ENCODE assay signal across 28 cellular contexts in the genomic region with DNA sequence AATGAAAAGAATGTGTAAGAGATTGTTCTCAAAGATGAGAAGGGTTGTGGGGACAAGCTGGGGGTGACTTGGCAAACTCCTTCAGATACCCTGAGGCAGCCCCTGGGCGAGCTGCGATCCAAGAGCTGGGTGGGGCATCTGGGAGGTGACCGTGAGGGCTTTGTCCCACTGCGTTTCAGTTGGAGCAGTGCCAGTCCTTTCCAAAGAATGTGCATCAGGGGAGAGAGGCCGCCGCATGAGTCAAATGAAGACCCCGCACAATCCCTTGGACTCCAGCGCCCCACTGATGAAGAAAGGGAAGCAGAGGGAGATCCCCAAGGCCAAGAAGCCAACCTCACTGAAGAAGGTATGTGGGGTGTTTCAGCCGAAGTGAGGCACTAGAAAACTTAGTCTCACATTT.
"Had no signal": no experiment of that assay in that cellular context is flagged by ENCODE, and none has a peak within 500 bp of the region (broad histone marks: within the 10 kb centered on the region; RNA-seq: fewer than 3 reads in every experiment).

No MANE protein-coding gene starts in this region.

- ATAC-seq: natural killer cell; psoas muscle; right cardiac atrium; right lobe of liver; stimulated activated effector memory CD8-positive, alpha-beta T cell treated with anti-CD3 and anti-CD28 coated beads, Interleukin-12 subunit alpha, Interleukin-12 subunit beta, amount 100 ng/mL, for 72 hours; stimulated activated naive B cell treated with anti-CD40 and anti-IgM and Interleukin-4, amounts not matched to agents 10 μg/mL and 1 μg/mL and 100 μg/mL, for 72 hours; upper lobe of right lung had no signal

- DNase-seq: natural killer cell; occipital lobe; ovary; posterior cingulate gyrus; psoas muscle; right cardiac atrium; right lobe of liver; sigmoid colon; small intestine; stimulated activated CD4-positive, alpha-beta T cell treated with anti-CD3 and anti-CD28 coated beads, Interleukin-15, amount 100 ng/mL, for 24 hours; stimulated activated CD4-positive, alpha-beta T cell treated with anti-CD3 and anti-CD28 coated beads, Interleukin-2, amount 100 ng/mL, for 24 hours; stimulated activated CD4-positive, alpha-beta T cell treated with anti-CD3 and anti-CD28 coated beads, Interleukin-2, amount 100 ng/mL, for 48 hours; stimulated activated CD4-positive, alpha-beta T cell treated with anti-CD3 and anti-CD28 coated beads, Interleukin-4, amount 100 ng/mL, for 24 hours; stimulated activated naive B cell treated with anti-CD40 and anti-IgM and Interleukin-4, amounts not matched to agents 10 μg/mL and 1 μg/mL and 100 μg/mL, for 72 hours; stimulated activated naive CD4-positive, alpha-beta T cell treated with Interleukin-2 at 50 U/mL for 16 hours; stomach; thyroid gland; trophoblast cell; upper lobe of right lung; uterus had no signal

- H3K27ac Mint-ChIP-seq: natural killer cell; nephron; progenitor cell of endocrine pancreas; stimulated activated naive B cell treated with anti-CD40 and anti-IgM and Interleukin-4, amounts not matched to agents 10 μg/mL and 1 μg/mL and 100 μg/mL, for 72 hours; stimulated activated naive CD8-positive, alpha-beta T cell treated with anti-CD3 and anti-CD28 coated beads, Interleukin-15, Interleukin-2, amounts not matched to agents 100 ng/mL and 50 ng/mL, for 24 hours had no signal

- H3K36me3 ChIP-seq: ovary, uterus had no signal

- H2AFZ ChIP-seq: neural progenitor cell, parathyroid adenoma had no signal

- H3K9me3 ChIP-seq: ovary, psoas muscle, right lobe of liver, sigmoid colon, stomach, thoracic aorta, thyroid gland, tibial nerve, upper lobe of right lung, uterus had no signal

- H3K27me3 Mint-ChIP-seq: progenitor cell of endocrine pancreas; stimulated activated naive B cell treated with anti-CD40 and anti-IgM and Interleukin-4, amounts not matched to agents 10 μg/mL and 1 μg/mL and 100 μg/mL, for 72 hours; stimulated activated naive CD8-positive, alpha-beta T cell treated with anti-CD3 and anti-CD28 coated beads, Interleukin-15, Interleukin-2, amounts not matched to agents 100 ng/mL and 50 ng/mL, for 24 hours had no signal

- H3K4me1 ChIP-seq: neural progenitor cell, sigmoid colon, tibial nerve, upper lobe of right lung, uterus had no signal

- H3K27me3 ChIP-seq: neural progenitor cell, ovary, right lobe of liver, sigmoid colon, stomach, thyroid gland, tibial nerve, upper lobe of right lung, uterus had no signal

- H3K79me2 ChIP-seq: parathyroid adenoma had no signal

- H3K9me3 Mint-ChIP-seq: natural killer cell; nephron; neural progenitor cell; stimulated activated effector memory CD8-positive, alpha-beta T cell treated with anti-CD3 and anti-CD28 coated beads, Interleukin-12 subunit alpha, Interleukin-12 subunit beta, amount 100 ng/mL, for 72 hours; stimulated activated naive B cell treated with anti-CD40 and anti-IgM and Interleukin-4, amounts not matched to agents 10 μg/mL and 1 μg/mL and 100 μg/mL, for 72 hours; stimulated activated naive CD8-positive, alpha-beta T cell treated with anti-CD3 and anti-CD28 coated beads, Interleukin-15, Interleukin-2, amounts not matched to agents 100 ng/mL and 50 ng/mL, for 24 hours had no signal

- H3K9ac ChIP-seq: neural progenitor cell, parathyroid adenoma had no signal

- H3K4me2 ChIP-seq: neural progenitor cell had no signal

- H3K4me1 Mint-ChIP-seq: nephron, neural progenitor cell had no signal

- H3K4me3 ChIP-seq: neural progenitor cell, ovary, psoas muscle, right lobe of liver, sigmoid colon, stomach, thoracic aorta, thyroid gland, tibial nerve, upper lobe of right lung, uterus had no signal

- H3K4me3 Mint-ChIP-seq: natural killer cell; nephron; neural progenitor cell; stimulated activated effector memory CD8-positive, alpha-beta T cell treated with anti-CD3 and anti-CD28 coated beads, Interleukin-12 subunit alpha, Interleukin-12 subunit beta, amount 100 ng/mL, for 72 hours; stimulated activated naive B cell treated with anti-CD40 and anti-IgM and Interleukin-4, amounts not matched to agents 10 μg/mL and 1 μg/mL and 100 μg/mL, for 72 hours; stimulated activated naive CD8-positive, alpha-beta T cell treated with anti-CD3 and anti-CD28 coated beads, Interleukin-15, Interleukin-2, amounts not matched to agents 100 ng/mL and 50 ng/mL, for 24 hours had no signal

- H3K27ac ChIP-seq: neural progenitor cell, ovary, parathyroid adenoma, psoas muscle, right lobe of liver, sigmoid colon, stomach, thoracic aorta, tibial nerve, upper lobe of right lung, uterus had no signal
